8 cellular contexts compared by ENCODE assay signal in genomic region chr19:53903055-53903680, GRCh38. TPM values are rescaled to one million over a fixed set of nuclear protein-coding genes. Genes with fewer than 3 reads are reported as not detected.
DNase-seq lines count a peak whose midpoint lies in the region; TF ChIP-seq lines count a peak whose summit lies in the region.
"Had no signal": no experiment of that assay in that cellular context is flagged by ENCODE, and none has a peak within 500 bp of the region (broad histone marks: within the 10 kb centered on the region; RNA-seq: fewer than 3 reads in every experiment).

No MANE protein-coding gene starts in this region.

- H3K4me3 ChIP-seq in MM.1S (ENCODE audit: low read length) (no peak overlapping the region), mesendoderm (ENCODE audit: low read length) (no peak overlapping the region)
- H3K4me3 ChIP-seq: heart left ventricle had no signal

- H3K36me3 ChIP-seq in MM.1S (replicated peaks; ENCODE audit: insufficient read depth, low read length) (no peaks in the 10 kb centered on the region), mesendoderm (ENCODE audit: control insufficient read depth, insufficient read depth, low read length) (no peaks in the 10 kb centered on the region)
- H3K36me3 ChIP-seq: heart left ventricle had no signal

- H4K5ac ChIP-seq in mesendoderm (ENCODE audit: low read length) = no peak overlapping the region

- no peak overlapping the region for H2AFZ ChIP-seq in MM.1S (ENCODE audit: low read length)

- H4K8ac ChIP-seq in mesendoderm (ENCODE audit: low read depth, low read length) = no peak overlapping the region

- DNase-seq in GM20000 (ENCODE audit: low spot score) (peak; percentile 63), MM.1S (peak; percentile 37), astrocyte of the hippocampus (ENCODE audit: low read depth, low spot score) (peak; percentile 70), mesendoderm (peak; percentile 92), NCI-H2171 (lab: John Stamatoyannopoulos, UW) (no peak), NK-92 (lab: John Stamatoyannopoulos, UW; ENCODE audit: unreplicated experiment) (no peak), DMS79 treated with DMSO at 0.1 percent for 48 hours (lab: John Stamatoyannopoulos, UW) (no peak)
- DNase-seq: heart left ventricle had no signal

- no peaks in the 10 kb centered on the region for H3K79me2 ChIP-seq in MM.1S (ENCODE audit: low read length)
- no peaks in the 10 kb centered on the region for H3K79me2 ChIP-seq in mesendoderm (ENCODE audit: control insufficient read depth, insufficient read depth, low read length)

- H3K56ac ChIP-seq in mesendoderm (ENCODE audit: low read length) = no peak overlapping the region

- H3K18ac ChIP-seq in mesendoderm (ENCODE audit: low read length) = no peak overlapping the region

- no peak overlapping the region for H2AK5ac ChIP-seq in mesendoderm (ENCODE audit: low read length)

- H3K27ac ChIP-seq in MM.1S (ENCODE audit: low read length) (no peak overlapping the region), mesendoderm (ENCODE audit: low read depth, low read length) (no peak overlapping the region)
- H3K27ac ChIP-seq: heart left ventricle had no signal

- TF ChIP-seq CTCF in GM20000 (IDR thresholded peaks at IDR 0.05; ENCODE audit: extremely low read depth, missing control alignments) (no peak), MM.1S (IDR thresholded peaks at IDR 0.05; ENCODE audit: low read length) (no peak)

- no peak overlapping the region for H3K4me2 ChIP-seq in MM.1S (ENCODE audit: low read depth, low read length)
- H3K4me2 ChIP-seq in mesendoderm (ENCODE audit: low read length) = no peak overlapping the region

- H3K4me1 ChIP-seq in MM.1S (ENCODE audit: low read length) (no peaks in the 10 kb centered on the region), mesendoderm (ENCODE audit: control insufficient read depth, low read depth, low read length) (no peaks in the 10 kb centered on the region)

- H3K4ac ChIP-seq in mesendoderm (ENCODE audit: low read depth, low read length) = no peak overlapping the region

- no peak overlapping the region for H2BK5ac ChIP-seq in mesendoderm (ENCODE audit: low read length)

- no peaks in the 10 kb centered on the region for H3K9me2 ChIP-seq in MM.1S (replicated peaks; ENCODE audit: insufficient read depth, low read length)

- H3K27me3 ChIP-seq in MM.1S (replicated peaks; ENCODE audit: insufficient read depth, low read length) (peaks cover 6% of the 10 kb centered on the region; the same call in 1 of the 2 replicates), mesendoderm (ENCODE audit: insufficient read depth, low read length, poor library complexity) (no peaks in the 10 kb centered on the region)

- no CpG with 5 or more reads among the region's 4 CpGs for WGBS in mesendoderm (ENCODE audit: extremely low coverage, insufficient coverage, low lambda C conversion rate)

- H2BK15ac ChIP-seq in mesendoderm (replicated peaks; ENCODE audit: low read depth) = no peak overlapping the region

- no peak overlapping the region for H2BK120ac ChIP-seq in mesendoderm (ENCODE audit: low read depth, low read length)

- H4K20me1 ChIP-seq in MM.1S (ENCODE audit: insufficient read depth, low read length) = no peaks in the 10 kb centered on the region

- H3K9ac ChIP-seq in MM.1S (ENCODE audit: low read length) (no peak overlapping the region), mesendoderm (ENCODE audit: low read length) (no peak overlapping the region)

- no peaks in the 10 kb centered on the region for H3F3A ChIP-seq in MM.1S (ENCODE audit: insufficient read depth, low read length)

- H3K23ac ChIP-seq in mesendoderm (ENCODE audit: low read length) = no peak overlapping the region

- H3K9me3 ChIP-seq in MM.1S (replicated peaks; ENCODE audit: insufficient read depth, low read length) = no peaks in the 10 kb centered on the region
- H3K9me3 ChIP-seq: heart left ventricle had no signal

- H3K79me1 ChIP-seq in mesendoderm (ENCODE audit: low read length) = no peaks in the 10 kb centered on the region

RNA-seq across cellular contexts. Expression of gene CACNG7, which starts 5.9 kb away (rescaled TPM):
- polyA plus RNA-seq in mesendoderm (2013, experiment 1 of 2) = 5.9 TPM
- 5.7 TPM for polyA plus RNA-seq in mesendoderm (2013, experiment 2 of 2)
- polyA plus RNA-seq: heart left ventricle had no signal

RNA-seq across cellular contexts. Expression of gene PRKCG, which starts 21.2 kb away (rescaled TPM):
- 1.8 TPM for polyA plus RNA-seq in mesendoderm (2013, experiment 1 of 2)
- polyA plus RNA-seq in mesendoderm (2013, experiment 2 of 2) = 2.0 TPM
- polyA plus RNA-seq: heart left ventricle had no signal

RNA-seq across cellular contexts. Expression of gene MYADM, which starts 35.5 kb away (rescaled TPM):
- polyA plus RNA-seq in mesendoderm (2013, experiment 1 of 2) = 133 TPM
- 128 TPM for polyA plus RNA-seq in mesendoderm (2013, experiment 2 of 2)

RNA-seq across cellular contexts. Expression of gene CACNG8, which starts 59.6 kb away (rescaled TPM):
- 0.39 TPM for polyA plus RNA-seq in mesendoderm (2013, experiment 1 of 2)
- 0.42 TPM for polyA plus RNA-seq in mesendoderm (2013, experiment 2 of 2)

Comparison
In these comparisons a context has a peak if more than half of its experiments do, and no peak if none do; other contexts are left out.
1. DNase-seq: peak in GM20000 (single experiment), MM.1S (single experiment), astrocyte of the hippocampus (single experiment) and mesendoderm (single experiment); none in NCI-H2171 (single experiment), NK-92 (single experiment) and DMS79 treated with DMSO at 0.1 percent for 48 hours (single experiment).